Comparison of ENCODE assay signal across 8 cellular contexts in the genomic region with DNA sequence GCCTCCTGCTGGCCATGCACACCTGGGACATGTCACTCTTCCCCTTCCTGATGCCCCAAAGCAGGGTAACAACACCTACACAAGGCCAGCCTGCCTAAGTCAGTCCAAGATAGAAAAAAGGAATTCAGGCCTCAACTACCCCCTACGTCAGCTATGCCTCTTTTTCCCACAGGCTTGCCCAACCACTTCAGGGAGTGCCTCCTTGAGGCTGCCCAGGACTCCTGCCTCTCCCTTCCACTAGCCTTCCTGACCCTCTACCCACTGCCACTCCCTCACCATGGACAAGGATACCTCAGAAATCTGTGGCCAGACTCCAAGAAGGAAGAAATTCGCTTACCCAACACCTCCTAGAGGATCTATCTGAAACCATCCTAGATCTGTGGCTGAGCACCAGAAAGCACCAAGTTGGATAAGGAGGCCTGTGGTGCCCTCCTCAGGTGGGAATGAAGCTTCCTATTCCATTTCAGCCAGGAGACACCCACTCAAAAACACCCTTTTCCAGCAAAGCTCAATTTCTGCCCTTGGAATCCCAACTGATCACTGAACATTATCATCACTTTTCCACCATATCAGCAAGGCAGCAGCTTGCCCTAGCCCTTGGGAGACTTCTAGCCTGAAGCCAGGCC. TPM values are rescaled to one million over a fixed set of nuclear protein-coding genes. Genes with fewer than 3 reads are reported as not detected.
DNase-seq lines count a peak whose midpoint lies in the region; ATAC-seq and TF ChIP-seq lines count a peak whose summit lies in the region.

No MANE protein-coding gene starts in this region.

- no peak overlapping the region for H3K9ac ChIP-seq in iPS-18a (ENCODE audit: low read length)

- peaks cover 36% of the 10 kb centered on the region for H3K4me1 Mint-ChIP-seq in T-helper 1 cell treated with Interleukin-12 subunit alpha and Interleukin-12 subunit beta and Interleukin-4 antibody, amounts not matched to agents 30 μg/mL and 1 μg/mL, for 36 hours (ENCODE audit: low read depth)
- H3K4me1 Mint-ChIP-seq in activated CD4-positive, alpha-beta memory T cell treated with anti-CD3 and anti-CD28 coated beads for 36 hours (ENCODE audit: low read depth), result peaks cover 28% of the 10 kb centered on the region

- CTCF ChIA-PET in activated CD4-positive, alpha-beta memory T cell treated with anti-CD3 and anti-CD28 coated beads for 36 hours (lab: Charles Lee), result interaction anchor here (1.2 kb wide), 1 partner anchor 16 kb away, joined by 3 read pairs; no protein-coding TSS in a partner anchor

- DNase-seq in T-helper 1 cell, result no peak
- no peak for DNase-seq in activated CD4-positive, alpha-beta memory T cell treated with anti-CD3 and anti-CD28 coated beads for 36 hours
- no peak for DNase-seq in stomach
- DNase-seq in mesenteric fat pad (ENCODE audit: low spot score), result no peak
- DNase-seq in kidney glomerular epithelial cell (lab: John Stamatoyannopoulos, UW), result no peak

- H3K4me3 ChIP-seq in iPS-18a (ENCODE audit: low read length) (peak overlapping the region; percentile 83), stomach (peak overlapping the region; percentile 77 to 92 (median 90))

- H3K36me3 ChIP-seq in iPS-18a (ENCODE audit: control insufficient read depth, low read depth, low read length) (peaks cover 24% of the 10 kb centered on the region), stomach (peaks cover 7 to 33% (median 31%) of the 10 kb centered on the region in 4 donors)

- intact Hi-C loops in activated CD4-positive, alpha-beta memory T cell treated with anti-CD3 and anti-CD28 coated beads for 36 hours (cut with micrococcal nuclease), result loop anchor here (5.0 kb wide), 1 partner anchor 36 kb away; no protein-coding TSS in a partner anchor
- intact Hi-C loops in stomach (cut with DNase I; ENCODE audit: low total_unique reads), result no loop called here

- H3K27me3 ChIP-seq in iPS-18a (ENCODE audit: control insufficient read depth, insufficient read depth, low read length) (no peaks in the 10 kb centered on the region), stomach (no peaks in the 10 kb centered on the region)

- H3K9me3 Mint-ChIP-seq in T-helper 1 cell treated with Interleukin-12 subunit alpha and Interleukin-12 subunit beta and Interleukin-4 antibody, amounts not matched to agents 30 μg/mL and 1 μg/mL, for 36 hours, result no peaks in the 10 kb centered on the region
- H3K9me3 Mint-ChIP-seq in activated CD4-positive, alpha-beta memory T cell treated with anti-CD3 and anti-CD28 coated beads for 36 hours, result no peaks in the 10 kb centered on the region

- TF ChIP-seq EP300 in stomach (IDR thresholded peaks at IDR 0.05), result no peak

- no peak for TF ChIP-seq CTCF in stomach (IDR thresholded peaks at IDR 0.05)

- ATAC-seq in HG02885 (IDR thresholded peaks at IDR 0.05; ENCODE audit: poor library complexity, unreplicated experiment), result no peak

- no peaks in the 10 kb centered on the region for H3K27me3 Mint-ChIP-seq in T-helper 1 cell treated with Interleukin-12 subunit alpha and Interleukin-12 subunit beta and Interleukin-4 antibody, amounts not matched to agents 30 μg/mL and 1 μg/mL, for 36 hours (ENCODE audit: low read depth)
- H3K27me3 Mint-ChIP-seq in activated CD4-positive, alpha-beta memory T cell treated with anti-CD3 and anti-CD28 coated beads for 36 hours, result no peaks in the 10 kb centered on the region

- POLR2A ChIA-PET in activated CD4-positive, alpha-beta memory T cell treated with anti-CD3 and anti-CD28 coated beads for 36 hours (lab: Charles Lee), result no interaction called here

- peak overlapping the region; percentile 96 for H3K4me3 Mint-ChIP-seq in T-helper 1 cell treated with Interleukin-12 subunit alpha and Interleukin-12 subunit beta and Interleukin-4 antibody, amounts not matched to agents 30 μg/mL and 1 μg/mL, for 36 hours
- H3K4me3 Mint-ChIP-seq in activated CD4-positive, alpha-beta memory T cell treated with anti-CD3 and anti-CD28 coated beads for 36 hours, result peak overlapping the region; percentile 93

- no peak for TF ChIP-seq POLR2A in stomach (IDR thresholded peaks at IDR 0.05)

- peaks cover 19% of the 10 kb centered on the region for H3K36me3 Mint-ChIP-seq in T-helper 1 cell treated with Interleukin-12 subunit alpha and Interleukin-12 subunit beta and Interleukin-4 antibody, amounts not matched to agents 30 μg/mL and 1 μg/mL, for 36 hours (ENCODE audit: low read depth)
- H3K36me3 Mint-ChIP-seq in activated CD4-positive, alpha-beta memory T cell treated with anti-CD3 and anti-CD28 coated beads for 36 hours, result peaks cover 15% of the 10 kb centered on the region

- H3K27ac Mint-ChIP-seq in T-helper 1 cell treated with Interleukin-12 subunit alpha and Interleukin-12 subunit beta and Interleukin-4 antibody, amounts not matched to agents 30 μg/mL and 1 μg/mL, for 36 hours, result peak overlapping the region; percentile 32
- H3K27ac Mint-ChIP-seq in activated CD4-positive, alpha-beta memory T cell treated with anti-CD3 and anti-CD28 coated beads for 36 hours, result peak overlapping the region; percentile 34

- 20 to 50% (median 38%) methylated on average over 1 to 2 of the region's 2 CpGs for WGBS in stomach, 5 donors

- H3K4me1 ChIP-seq in iPS-18a (ENCODE audit: control insufficient read depth, low read depth, low read length) (peaks cover 12% of the 10 kb centered on the region), stomach (peaks cover 10 to 42% (median 34%) of the 10 kb centered on the region in 4 donors)

- H3K27ac ChIP-seq in iPS-18a (ENCODE audit: low read length), result no peak overlapping the region
- peak overlapping the region in 2 of 5 donors; percentile 93 for H3K27ac ChIP-seq in stomach

- H3K9me3 ChIP-seq in iPS-18a (ENCODE audit: control insufficient read depth, low read depth, low read length) (peaks cover 4% of the 10 kb centered on the region), stomach (no peaks in the 10 kb centered on the region)

RNA-seq across cellular contexts. Expression of a gene that starts 1.8 kb away (rescaled TPM):
- 10 to 100 TPM; 77.6 to 86.0 TPM for total RNA-seq in activated CD4-positive, alpha-beta memory T cell treated with anti-CD3 and anti-CD28 coated beads for 36 hours
- total RNA-seq in stomach (100 to 1,000 TPM in 3 of 5 donors, 10 to 100 TPM in 2; 73.5 to 390 (median 151) TPM), mesenteric fat pad (77.6 TPM)
- 10 to 100 TPM; 11.8 to 19.9 (median 13.0) TPM for polyA plus RNA-seq in stomach

RNA-seq across cellular contexts. Expression of a gene that starts 58.2 kb away (rescaled TPM):
- under 1 TPM; 0.39 to 0.74 TPM for total RNA-seq in activated CD4-positive, alpha-beta memory T cell treated with anti-CD3 and anti-CD28 coated beads for 36 hours
- total RNA-seq in stomach (10 to 100 TPM in 3 of 5 donors, 1 to 10 TPM in 2; 2.9 to 22.3 (median 15.9) TPM), mesenteric fat pad (15.4 TPM)
- 10 to 100 TPM; 16.1 to 26.0 (median 16.5) TPM for polyA plus RNA-seq in stomach
